Comparison of ENCODE assay signal across 13 cellular contexts in the genomic region with DNA sequence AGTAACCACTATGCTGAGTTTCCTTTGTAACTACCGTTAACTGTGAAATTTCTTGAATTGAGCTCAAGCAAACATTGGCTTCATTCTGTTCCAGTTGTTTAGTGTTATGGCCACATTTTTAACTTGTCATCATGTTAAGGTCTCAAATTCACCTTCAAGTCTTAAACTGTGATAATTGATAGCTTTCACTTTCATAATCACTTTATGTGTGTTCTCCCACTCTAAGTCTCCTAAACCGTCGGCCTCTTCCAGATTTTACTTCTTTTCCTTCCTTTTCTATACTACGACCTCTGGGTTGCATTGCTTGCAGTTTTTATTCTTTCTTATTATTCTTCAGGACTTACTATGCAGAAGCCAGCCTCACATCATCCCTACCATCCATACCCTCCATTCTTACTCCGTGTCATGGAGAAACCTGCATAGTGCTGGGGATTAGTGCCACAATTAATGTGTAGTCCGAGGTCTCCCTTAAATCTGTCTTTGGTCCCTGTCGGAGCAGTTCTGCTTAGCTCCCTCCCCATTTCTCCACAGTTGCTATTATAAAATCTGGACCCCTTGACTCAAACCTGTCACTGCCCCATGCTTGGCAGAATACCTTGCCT. TPM values are rescaled to one million over a fixed set of nuclear protein-coding genes. Genes with fewer than 3 reads are reported as not detected.
DNase-seq lines count a peak whose midpoint lies in the region; ATAC-seq, FAIRE-seq and TF ChIP-seq lines count a peak whose summit lies in the region.
"Had no signal": no experiment of that assay in that cellular context is flagged by ENCODE, and none has a peak within 500 bp of the region (broad histone marks: within the 10 kb centered on the region; RNA-seq: fewer than 3 reads in every experiment).

No MANE protein-coding gene starts in this region.

- TF ChIP-seq CTCF in OCI-LY3 (IDR thresholded peaks at IDR 0.05; ENCODE audit: low read depth, low read length) = no peak
- no peak for TF ChIP-seq CTCF in esophagus muscularis mucosa (IDR thresholded peaks at IDR 0.05)
- TF ChIP-seq CTCF in smooth muscle cell (IDR thresholded peaks at IDR 0.05; ENCODE audit: borderline replicate concordance, insufficient read depth, poor library complexity, severe bottlenecking) = no peak

- H3K79me2 ChIP-seq in OCI-LY3 (ENCODE audit: low read length) = peaks cover 3% of the 10 kb centered on the region; the same call in 1 of the 2 replicates
- H3K79me2 ChIP-seq in smooth muscle cell (ENCODE audit: low read depth) = peaks cover 96% of the 10 kb centered on the region

- no peak for ATAC-seq in GM21576 (IDR thresholded peaks at IDR 0.05; ENCODE audit: unreplicated experiment)

- H3K9me3 ChIP-seq in OCI-LY3 (ENCODE audit: insufficient read depth, low read length) (no peaks in the 10 kb centered on the region), esophagus muscularis mucosa (no peaks in the 10 kb centered on the region), skeletal muscle tissue (ENCODE audit: control insufficient read depth in 3 of 3, low read length in 3 of 3) (no peaks in the 10 kb centered on the region), smooth muscle cell (replicated peaks; ENCODE audit: low read depth) (no peaks in the 10 kb centered on the region)

- H3K4me3 ChIP-seq in OCI-LY3 (ENCODE audit: low read length) = peak overlapping the region; percentile 45
- peak overlapping the region in 1 of 4 donors; percentile 8 for H3K4me3 ChIP-seq in esophagus muscularis mucosa
- peak overlapping the region; percentile 6 to 25 (median 16) for H3K4me3 ChIP-seq in skeletal muscle tissue (ENCODE audit: low read length in 3 of 3)
- no peak overlapping the region for H3K4me3 ChIP-seq in smooth muscle cell
- H3K4me3 ChIP-seq: SK-N-MC, skin epidermis had no signal

- H4K20me1 ChIP-seq in OCI-LY3 (ENCODE audit: insufficient read depth, low read length) (no peaks in the 10 kb centered on the region; the same call in 1 of the 2 replicates), smooth muscle cell (ENCODE audit: low read depth) (peaks cover 96% of the 10 kb centered on the region)

- no peak for TF ChIP-seq POLR2A in esophagus muscularis mucosa (IDR thresholded peaks at IDR 0.05; ENCODE audit: low read depth)

- peak; percentile 47 for FAIRE-seq in GM19239 (lab: Jason Lieb, UNC)
- FAIRE-seq: frontal cortex had no signal

- peaks cover 6% of the 10 kb centered on the region for H3F3A ChIP-seq in smooth muscle cell (ENCODE audit: low read depth)

- intact Hi-C loops in esophagus muscularis mucosa (cut with DNase I) = loop anchor here (10.0 kb wide), 1 partner anchor 69 kb away; no protein-coding TSS in a partner anchor

- H3K27me3 ChIP-seq in OCI-LY3 (ENCODE audit: low read depth, low read length) (no peaks in the 10 kb centered on the region), esophagus muscularis mucosa (no peaks in the 10 kb centered on the region), skeletal muscle tissue (ENCODE audit: control insufficient read depth in 3 of 3, insufficient read depth in 3 of 3, low read length in 3 of 3) (no peaks in the 10 kb centered on the region), smooth muscle cell (ENCODE audit: low read depth) (no peaks in the 10 kb centered on the region)

- H3K4me2 ChIP-seq in OCI-LY3 (ENCODE audit: low read length) (peak overlapping the region; percentile 48), smooth muscle cell (no peak overlapping the region)

- H3K4me1 ChIP-seq in OCI-LY3 (ENCODE audit: low read length) (peaks cover 14% of the 10 kb centered on the region), esophagus muscularis mucosa (peaks cover 70 to 97% (median 92%) of the 10 kb centered on the region in 4 donors), skeletal muscle tissue (ENCODE audit: control insufficient read depth in 3 of 3, insufficient read depth in 3 of 3, low read length in 3 of 3) (peaks cover 48 to 56% (median 49%) of the 10 kb centered on the region in 3 donors), smooth muscle cell (ENCODE audit: low read depth) (peaks cover 24% of the 10 kb centered on the region)

- DNase-seq in GM19239 (ENCODE audit: insufficient read length, low spot score) = no peak
- no peak for DNase-seq in esophagus muscularis mucosa (ENCODE audit: extremely low spot score)
- no peak for DNase-seq in smooth muscle cell (lab: John Stamatoyannopoulos, UW; ENCODE audit: unreplicated experiment)
- DNase-seq in kidney glomerular epithelial cell (lab: John Stamatoyannopoulos, UW) = no peak
- DNase-seq: activated CD4-positive, alpha-beta T cell treated with anti-CD3 and anti-CD28 coated beads, Interleukin-2, amount 50 U/mL, for 48 hours; DMS79 treated with DMSO at 0.1 percent for 48 hours; NCI-H524 treated with DMSO at 0.1 percent for 48 hours had no signal

- H3K27ac ChIP-seq in OCI-LY3 (ENCODE audit: low read length) (no peak overlapping the region), esophagus muscularis mucosa (replicated peaks in 1 of 4) (peak overlapping the region; percentile 50 to 65 (median 56)), skeletal muscle tissue (ENCODE audit: low read depth, low read length) (peak overlapping the region; percentile 41), smooth muscle cell (ENCODE audit: low read depth) (no peak overlapping the region)
- H3K27ac ChIP-seq: SK-N-MC had no signal

- H3K36me3 ChIP-seq in OCI-LY3 (replicated peaks; ENCODE audit: low read depth, low read length) = no peaks in the 10 kb centered on the region
- no peaks in the 10 kb centered on the region for H3K36me3 ChIP-seq in esophagus muscularis mucosa
- no peaks in the 10 kb centered on the region for H3K36me3 ChIP-seq in skeletal muscle tissue (ENCODE audit: control insufficient read depth in 3 of 3, insufficient read depth in 3 of 3, low read length in 3 of 3)
- no peaks in the 10 kb centered on the region for H3K36me3 ChIP-seq in smooth muscle cell (ENCODE audit: low read depth)

- no peak for TF ChIP-seq EP300 in esophagus muscularis mucosa (IDR thresholded peaks at IDR 0.05)

- WGBS in esophagus muscularis mucosa = 45% methylated on average over 7 of the region's 7 CpGs
- 91% methylated on average over 7 of the region's 7 CpGs for WGBS in smooth muscle cell (ENCODE audit: low lambda C conversion rate)

- H3K9ac ChIP-seq in OCI-LY3 (ENCODE audit: low read length) (no peak overlapping the region), skeletal muscle tissue (ENCODE audit: low read depth in 1 of 3, low read length in 3 of 3) (peak overlapping the region; percentile 55 to 74 (median 58)), smooth muscle cell (ENCODE audit: low read depth) (no peak overlapping the region)

- H2AFZ ChIP-seq in OCI-LY3 (ENCODE audit: low read depth, low read length) (no peak overlapping the region), smooth muscle cell (ENCODE audit: low read depth) (no peak overlapping the region)

RNA-seq across cellular contexts. Expression of gene KIF1B, which starts 5.9 kb away (rescaled TPM):
- 10 to 100 TPM; 53.0 to 78.2 (median 64.8) TPM for total RNA-seq in esophagus muscularis mucosa
- total RNA-seq in skeletal muscle tissue = 127 TPM
- total RNA-seq in smooth muscle cell = 29.6 and 34.3 TPM in 2 replicates
- polyA plus RNA-seq in smooth muscle cell = 9.1 and 15.1 TPM in 2 replicates

Comparison
In these comparisons a context has a peak if more than half of its experiments do, and no peak if none do; other contexts are left out.
1. H3K27ac ChIP-seq: peak in esophagus muscularis mucosa (4 of 4) and skeletal muscle tissue (single experiment); none in OCI-LY3 (single experiment) and smooth muscle cell (single experiment).
2. H3K9ac ChIP-seq: peak in skeletal muscle tissue (3 of 3); none in OCI-LY3 (single experiment) and smooth muscle cell (single experiment).